ENCODE assay signal across 1 cellular context in the genomic region with DNA sequence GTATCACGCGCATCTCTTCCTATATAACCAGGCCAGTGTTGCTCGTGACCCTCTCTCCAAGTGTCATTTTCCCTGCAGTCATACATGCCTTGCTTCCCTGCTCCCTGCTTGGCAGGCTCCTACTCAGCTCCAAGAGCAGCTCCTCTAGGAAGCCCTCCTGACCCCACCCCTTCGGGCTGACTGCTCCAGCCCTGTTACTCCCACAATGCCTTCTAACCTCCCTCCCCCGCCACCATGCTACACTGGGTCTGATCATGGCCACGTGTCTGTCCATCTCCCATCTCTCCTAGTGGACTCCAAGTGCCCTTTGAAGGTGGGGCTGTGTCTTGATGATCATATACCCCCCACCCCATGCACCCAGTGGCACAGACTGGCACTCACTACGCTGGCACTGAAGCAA.
TF ChIP-seq lines count a peak whose summit lies in the region.

No MANE protein-coding gene starts in this region.

TF ChIP-seq in K562, 482 proteins besides CTCF, POLR2A, EP300 and RAD21:
- TF ChIP-seq CHD2 (IDR thresholded peaks at IDR 0.05; ENCODE audit: low read depth, low read length) (no peak), TSC22D4 (tag; IDR thresholded peaks at IDR 0.05) (no peak), SAFB2 (IDR thresholded peaks at IDR 0.05; ENCODE audit: borderline replicate concordance, low read depth, low read length, severe bottlenecking) (no peak), GTF2A2 (tag; IDR thresholded peaks at IDR 0.05) (no peak)
- TF ChIP-seq, protein P1, sequence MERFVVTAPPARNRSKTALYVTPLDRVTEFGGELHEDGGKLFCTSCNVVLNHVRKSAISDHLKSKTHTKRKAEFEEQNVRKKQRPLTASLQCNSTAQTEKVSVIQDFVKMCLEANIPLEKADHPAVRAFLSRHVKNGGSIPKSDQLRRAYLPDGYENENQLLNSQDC (CRISPR knock-in tag; IDR thresholded peaks at IDR 0.05), result no peak
- TF ChIP-seq, protein P2, sequence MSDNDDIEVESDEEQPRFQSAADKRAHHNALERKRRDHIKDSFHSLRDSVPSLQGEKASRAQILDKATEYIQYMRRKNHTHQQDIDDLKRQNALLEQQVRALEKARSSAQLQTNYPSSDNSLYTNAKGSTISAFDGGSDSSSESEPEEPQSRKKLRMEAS (CRISPR knock-in tag; IDR thresholded peaks at IDR 0.05), result 0 out of 2 replicates have a peak, but pooled peaks have one; percentile 23
